ENCODE assay signal across 34 cellular contexts in genomic region chr10:131764929-131765328, GRCh38.
"Had no signal": no experiment of that assay in that cellular context is flagged by ENCODE, and none has a peak within 500 bp of the region (broad histone marks: within the 10 kb centered on the region; RNA-seq: fewer than 3 reads in every experiment).

No MANE protein-coding gene starts in this region.

- H3K36me3 ChIP-seq: brain microvascular endothelial cell, esophagus muscularis mucosa, gastrocnemius medialis, WERI-Rb-1 had no signal

- H3K4me3 ChIP-seq: esophagus muscularis mucosa, gastrocnemius medialis had no signal

- H3K4me1 Mint-ChIP-seq: activated CD4-positive, alpha-beta T cell treated with anti-CD3 and anti-CD28 coated beads, Interleukin-2, amount 10 ng/mL, durations not matched to agents 24 days and 14 days; activated CD8-positive, alpha-beta memory T cell treated with anti-CD3 and anti-CD28 coated beads, Interleukin-2, amount 10 ng/mL, durations not matched to agents 7 days and 5 days; activated naive CD4-positive, alpha-beta T cell treated with anti-CD3 and anti-CD28 coated beads, Interleukin-2, amount 10 ng/mL, durations not matched to agents 7 days and 5 days; activated naive CD8-positive, alpha-beta T cell treated with anti-CD3 and anti-CD28 coated beads, Interleukin-2, amount 10 ng/mL, durations not matched to agents 7 days and 5 days; T-helper 17 cell had no signal

- H3K9me3 ChIP-seq: gastrocnemius medialis had no signal

- H3K27ac ChIP-seq: brain microvascular endothelial cell, esophagus muscularis mucosa, foreskin keratinocyte, gastrocnemius medialis, WERI-Rb-1 had no signal

- H3K27me3 Mint-ChIP-seq: activated naive CD4-positive, alpha-beta T cell treated with anti-CD3 and anti-CD28 coated beads, Interleukin-2, amount 10 ng/mL, durations not matched to agents 7 days and 5 days had no signal

- H3K27me3 ChIP-seq: brain microvascular endothelial cell, foreskin keratinocyte had no signal

- FAIRE-seq: astrocyte, colon had no signal

- H3K4me1 ChIP-seq: esophagus muscularis mucosa, foreskin keratinocyte, gastrocnemius medialis had no signal

- H3K4me3 Mint-ChIP-seq: activated B cell treated with CpG ODN at 0.5 μM for 24 hours; activated CD4-positive, alpha-beta memory T cell treated with anti-CD3 and anti-CD28 coated beads for 36 hours; activated CD4-positive, alpha-beta T cell treated with anti-CD3 and anti-CD28 coated beads, Interleukin-2, amount 10 ng/mL, durations not matched to agents 24 days and 14 days; activated CD8-positive, alpha-beta memory T cell treated with anti-CD3 and anti-CD28 coated beads, Interleukin-2, amount 10 ng/mL, durations not matched to agents 7 days and 5 days; activated CD8-positive, alpha-beta T cell treated with anti-CD3 and anti-CD28 coated beads, Interleukin-2, amount 10 ng/mL, durations not matched to agents 7 days and 5 days; activated naive CD4-positive, alpha-beta T cell treated with anti-CD3 and anti-CD28 coated beads, Interleukin-2, amount 10 ng/mL, durations not matched to agents 7 days and 5 days; activated naive CD8-positive, alpha-beta T cell treated with anti-CD3 and anti-CD28 coated beads, Interleukin-2, amount 10 ng/mL, durations not matched to agents 7 days and 5 days; effector memory CD8-positive, alpha-beta T cell; T-helper 17 cell; T-helper 2 cell treated with Interferon-gamma antibody and Interleukin-4, amounts not matched to agents 5 μg/mL and 100 μg/mL, for 36 hours had no signal

- ATAC-seq: activated CD4-positive, CD25-positive, alpha-beta regulatory T cell treated with anti-CD3 and anti-CD28 coated beads, Interleukin-2, amount 50 U/mL, for 24 hours; activated CD8-positive, alpha-beta memory T cell treated with anti-CD3 and anti-CD28 coated beads, Interleukin-2, amount 10 ng/mL, durations not matched to agents 7 days and 5 days; activated CD8-positive, alpha-beta T cell treated with anti-CD3 and anti-CD28 coated beads, Interleukin-2, amount 10 ng/mL, durations not matched to agents 7 days and 5 days; activated naive CD4-positive, alpha-beta T cell treated with anti-CD3 and anti-CD28 coated beads, Interleukin-2, amount 50 U/mL, for 72 hours; effector memory CD8-positive, alpha-beta T cell; foreskin keratinocyte; gastrocnemius medialis; T-helper 17 cell had no signal

- H3K36me3 Mint-ChIP-seq: activated CD4-positive, alpha-beta memory T cell treated with anti-CD3 and anti-CD28 coated beads for 36 hours; activated CD8-positive, alpha-beta memory T cell treated with anti-CD3 and anti-CD28 coated beads, Interleukin-2, amount 10 ng/mL, durations not matched to agents 7 days and 5 days; activated naive CD4-positive, alpha-beta T cell treated with anti-CD3 and anti-CD28 coated beads, Interleukin-2, amount 10 ng/mL, durations not matched to agents 7 days and 5 days; activated naive CD4-positive, alpha-beta T cell treated with anti-CD3 and anti-CD28 coated beads, Interleukin-2, amount 50 U/mL, for 72 hours; activated naive CD8-positive, alpha-beta T cell treated with anti-CD3 and anti-CD28 coated beads, Interleukin-2, amount 10 ng/mL, durations not matched to agents 7 days and 5 days had no signal

- H3K9me3 Mint-ChIP-seq: activated B cell treated with CpG ODN at 0.5 μM for 24 hours; activated CD4-positive, alpha-beta memory T cell treated with anti-CD3 and anti-CD28 coated beads for 36 hours; activated CD4-positive, alpha-beta T cell treated with anti-CD3 and anti-CD28 coated beads, Interleukin-2, amount 10 ng/mL, durations not matched to agents 24 days and 14 days; activated naive CD4-positive, alpha-beta T cell treated with anti-CD3 and anti-CD28 coated beads, Interleukin-2, amount 10 ng/mL, durations not matched to agents 7 days and 5 days; activated naive CD4-positive, alpha-beta T cell treated with anti-CD3 and anti-CD28 coated beads, Interleukin-2, amount 50 U/mL, for 72 hours; activated naive CD8-positive, alpha-beta T cell treated with anti-CD3 and anti-CD28 coated beads, Interleukin-2, amount 10 ng/mL, durations not matched to agents 7 days and 5 days; effector memory CD8-positive, alpha-beta T cell; T-helper 2 cell treated with Interferon-gamma antibody and Interleukin-4, amounts not matched to agents 5 μg/mL and 100 μg/mL, for 36 hours had no signal

- DNase-seq: activated B cell treated with CpG ODN at 0.5 μM for 24 hours; activated CD4-positive, alpha-beta memory T cell treated with anti-CD3 and anti-CD28 coated beads for 36 hours; activated CD4-positive, alpha-beta T cell treated with anti-CD3 and anti-CD28 coated beads, Interleukin-2, amount 10 ng/mL, durations not matched to agents 24 days and 14 days; activated CD8-positive, alpha-beta memory T cell treated with anti-CD3 and anti-CD28 coated beads, Interleukin-2, amount 10 ng/mL, durations not matched to agents 7 days and 5 days; activated CD8-positive, alpha-beta memory T cell treated with anti-CD3 and anti-CD28 coated beads, Interleukin-2, amount 50 U/mL, for 4 hours; activated CD8-positive, alpha-beta T cell treated with anti-CD3 and anti-CD28 coated beads, Interleukin-2, amount 10 ng/mL, durations not matched to agents 7 days and 5 days; activated gamma-delta T cell; activated naive CD4-positive, alpha-beta T cell; activated naive CD4-positive, alpha-beta T cell treated with anti-CD3 and anti-CD28 coated beads, Interleukin-2, amount 10 ng/mL, durations not matched to agents 7 days and 5 days; activated naive CD8-positive, alpha-beta T cell treated with anti-CD3 and anti-CD28 coated beads, Interleukin-2, amount 10 ng/mL, durations not matched to agents 7 days and 5 days; activated T-cell treated with anti-CD3 and anti-CD28 coated beads, Interleukin-2, amount 50 U/mL, for 1 hour; activated T-cell treated with anti-CD3 and anti-CD28 coated beads, Interleukin-2, amount 50 U/mL, for 48 hours; amniotic stem cell; anterior cingulate cortex; brain microvascular endothelial cell; caudate nucleus; cortex of kidney; dermis blood vessel endothelial cell; effector CD4-positive, alpha-beta T cell; effector memory CD8-positive, alpha-beta T cell; erythroblast; foreskin keratinocyte; gastrocnemius medialis; glutamatergic neuron; T-helper 1 cell; T-helper 17 cell; T1000; WERI-Rb-1 had no signal

- H3K27ac Mint-ChIP-seq: activated B cell treated with CpG ODN at 0.5 μM for 24 hours; activated CD4-positive, alpha-beta memory T cell treated with anti-CD3 and anti-CD28 coated beads for 36 hours; activated CD4-positive, alpha-beta T cell treated with anti-CD3 and anti-CD28 coated beads, Interleukin-2, amount 10 ng/mL, durations not matched to agents 24 days and 14 days; activated CD8-positive, alpha-beta memory T cell treated with anti-CD3 and anti-CD28 coated beads, Interleukin-2, amount 10 ng/mL, durations not matched to agents 7 days and 5 days; activated CD8-positive, alpha-beta T cell treated with anti-CD3 and anti-CD28 coated beads, Interleukin-2, amount 10 ng/mL, durations not matched to agents 7 days and 5 days; activated naive CD4-positive, alpha-beta T cell treated with anti-CD3 and anti-CD28 coated beads, Interleukin-2, amount 10 ng/mL, durations not matched to agents 7 days and 5 days; activated naive CD4-positive, alpha-beta T cell treated with anti-CD3 and anti-CD28 coated beads, Interleukin-2, amount 50 U/mL, for 72 hours; activated naive CD8-positive, alpha-beta T cell treated with anti-CD3 and anti-CD28 coated beads, Interleukin-2, amount 10 ng/mL, durations not matched to agents 7 days and 5 days; effector memory CD8-positive, alpha-beta T cell; T-helper 17 cell; T-helper 2 cell treated with Interferon-gamma antibody and Interleukin-4, amounts not matched to agents 5 μg/mL and 100 μg/mL, for 36 hours had no signal
